21 cellular contexts compared by ENCODE assay signal in genomic region chr1:173937062-173937461, GRCh38. TPM values are rescaled to one million over a fixed set of nuclear protein-coding genes. Genes with fewer than 3 reads are reported as not detected.
A peak's percentile ranks its signal among the peaks of the same experiment; 100 is the strongest.
DNase-seq lines count a peak whose midpoint lies in the region; ATAC-seq and TF ChIP-seq lines count a peak whose summit lies in the region.
"Had no signal": no experiment of that assay in that cellular context is flagged by ENCODE, and none has a peak within 500 bp of the region (broad histone marks: within the 10 kb centered on the region; RNA-seq: fewer than 3 reads in every experiment).

No MANE protein-coding gene starts in this region.

- no peaks in the 10 kb centered on the region for H3K9me3 ChIP-seq in esophagus muscularis mucosa

- H3K36me3 ChIP-seq in esophagus muscularis mucosa, result peaks cover 44 to 89% (median 72%) of the 10 kb centered on the region in 4 donors

- ATAC-seq in GM19395 (IDR thresholded peaks at IDR 0.05; ENCODE audit: unreplicated experiment) (peak; percentile 60), HG03460 (IDR thresholded peaks at IDR 0.05; ENCODE audit: unreplicated experiment) (peak; percentile 54)
- no peak for ATAC-seq in stimulated activated effector memory CD8-positive, alpha-beta T cell treated with anti-CD3 and anti-CD28 coated beads, Interleukin-12 subunit alpha, Interleukin-12 subunit beta, amount 100 ng/mL, for 72 hours
- ATAC-seq: Panc1 had no signal

- no peak for TF ChIP-seq POLR2A in esophagus muscularis mucosa (IDR thresholded peaks at IDR 0.05; ENCODE audit: low read depth)

- 68% methylated on average over 2 of the region's 2 CpGs for WGBS in esophagus muscularis mucosa

- no peak for TF ChIP-seq CTCF in esophagus muscularis mucosa (IDR thresholded peaks at IDR 0.05)

- intact Hi-C loops in esophagus muscularis mucosa (cut with DNase I), result no loop called here

- no peak overlapping the region for H3K27ac ChIP-seq in esophagus muscularis mucosa (replicated peaks in 1 of 4)
- H3K27ac ChIP-seq: KMS-11 had no signal

- TF ChIP-seq EP300 in esophagus muscularis mucosa (IDR thresholded peaks at IDR 0.05), result no peak

- H3K4me3 Mint-ChIP-seq in stimulated activated effector memory CD8-positive, alpha-beta T cell treated with anti-CD3 and anti-CD28 coated beads, Interleukin-12 subunit alpha, Interleukin-12 subunit beta, amount 100 ng/mL, for 72 hours, result no peak overlapping the region
- H3K4me3 Mint-ChIP-seq: CD14-positive monocyte had no signal

- CTCF ChIA-PET in HEK293T (lab: Yijun Ruan, JAX), result no interaction called here

- H3K4me1 Mint-ChIP-seq in stimulated activated effector memory CD8-positive, alpha-beta T cell treated with anti-CD3 and anti-CD28 coated beads, Interleukin-12 subunit alpha, Interleukin-12 subunit beta, amount 100 ng/mL, for 72 hours, result peaks cover 5% of the 10 kb centered on the region
- H3K4me1 Mint-ChIP-seq: CD14-positive monocyte had no signal

- H3K4me3 ChIP-seq in esophagus muscularis mucosa, result no peak overlapping the region

- no peaks in the 10 kb centered on the region for H3K4me1 ChIP-seq in esophagus muscularis mucosa

- peaks cover 100% of the 10 kb centered on the region for H3K36me3 Mint-ChIP-seq in stimulated activated effector memory CD8-positive, alpha-beta T cell treated with anti-CD3 and anti-CD28 coated beads, Interleukin-12 subunit alpha, Interleukin-12 subunit beta, amount 100 ng/mL, for 72 hours

- H3K27ac Mint-ChIP-seq in stimulated activated effector memory CD8-positive, alpha-beta T cell treated with anti-CD3 and anti-CD28 coated beads, Interleukin-12 subunit alpha, Interleukin-12 subunit beta, amount 100 ng/mL, for 72 hours, result peak overlapping the region; percentile 8
- H3K27ac Mint-ChIP-seq: CD14-positive monocyte had no signal

- no peaks in the 10 kb centered on the region for H3K9me3 Mint-ChIP-seq in stimulated activated effector memory CD8-positive, alpha-beta T cell treated with anti-CD3 and anti-CD28 coated beads, Interleukin-12 subunit alpha, Interleukin-12 subunit beta, amount 100 ng/mL, for 72 hours

- POLR2A ChIA-PET in HEK293T (lab: Yijun Ruan, JAX), result no interaction called here

- no peaks in the 10 kb centered on the region for H3K27me3 ChIP-seq in esophagus muscularis mucosa

- DNase-seq in HEK293T (ENCODE audit: extremely low spot score) (no peak), NCI-H1417 treated with DMSO at 0.1 percent for 48 hours (lab: John Stamatoyannopoulos, UW) (no peak), esophagus muscularis mucosa (ENCODE audit: extremely low spot score) (no peak), NCI-H2107 (lab: John Stamatoyannopoulos, UW) (no peak)
- DNase-seq in stimulated activated effector memory CD8-positive, alpha-beta T cell treated with anti-CD3 and anti-CD28 coated beads, Interleukin-12 subunit alpha, Interleukin-12 subunit beta, amount 100 ng/mL, for 72 hours (ENCODE audit: low spot score in 2 of 2), result no peak
- DNase-seq: ACHN, AML-193, GF-D8, H7, NCI-H1048, NCI-H146, NCI-H2081, NCI-H524, SW 1271 had no signal

TF ChIP-seq in HEK293T, 16 proteins besides CTCF, POLR2A, EP300 and RAD21:
- TF ChIP-seq L3MBTL2 (conservative IDR thresholded peaks at IDR 0.05), result no peak
- TF ChIP-seq PKNOX1 (IDR thresholded peaks at IDR 0.05), result peak; percentile 49; the same call in 1 of the 2 replicates
- TF ChIP-seq LEF1 (IDR thresholded peaks at IDR 0.05; ENCODE audit: borderline replicate concordance), result no peak
- no peak for TF ChIP-seq TARDBP (IDR thresholded peaks at IDR 0.05)
- no peak for TF ChIP-seq FOXK2 (IDR thresholded peaks at IDR 0.05)
- no peak for TF ChIP-seq ARNT (IDR thresholded peaks at IDR 0.05)

RNA-seq across cellular contexts. Expression of gene SERPINC1, which starts 19.9 kb away (rescaled TPM):
- not detected for total RNA-seq in esophagus muscularis mucosa
- total RNA-seq: Daoy, SK-MEL-5 had no signal
